ENCODE assay signal across 8 cellular contexts in the genomic region with DNA sequence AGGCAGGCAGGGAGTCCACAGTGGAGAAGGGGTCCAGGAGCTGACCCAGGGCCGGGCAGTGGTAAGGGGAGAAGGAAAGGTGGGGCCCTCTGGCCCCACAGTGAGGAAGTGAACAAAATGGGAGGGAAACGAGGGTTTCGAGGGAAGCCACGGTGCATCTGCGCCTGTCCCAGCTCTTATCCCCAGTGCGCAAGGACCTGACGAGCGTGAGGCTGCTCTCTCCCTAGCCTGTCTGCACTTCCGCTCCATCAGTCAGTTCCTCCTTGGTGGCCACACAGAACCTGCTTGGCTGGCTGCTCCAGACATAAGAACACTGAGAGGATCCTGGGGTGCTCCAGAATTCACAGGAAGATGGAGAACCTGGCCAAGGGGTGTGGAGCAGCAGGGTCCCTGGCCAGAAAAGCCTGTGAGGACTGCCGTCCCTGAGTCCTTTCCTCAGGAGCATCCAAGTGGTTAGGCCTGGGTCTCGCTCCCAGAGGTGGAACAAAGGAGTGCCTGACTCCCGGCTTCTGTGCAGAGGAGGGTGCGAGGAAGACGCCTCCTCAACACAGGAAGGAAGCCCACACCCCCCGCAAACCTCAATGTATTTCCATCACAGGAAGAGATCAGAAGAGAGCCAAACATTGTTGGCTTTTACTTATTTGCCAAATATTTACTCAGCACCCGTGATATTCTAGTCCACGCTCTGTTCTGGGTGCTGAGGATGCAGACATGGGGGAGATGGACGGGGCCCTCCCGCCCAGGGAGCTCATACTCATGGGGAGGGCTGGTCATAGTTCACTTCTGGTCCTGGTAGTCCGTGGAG. TPM values are rescaled to one million over a fixed set of nuclear protein-coding genes. Genes with fewer than 3 reads are reported as not detected.
DNase-seq lines count a peak whose midpoint lies in the region; TF ChIP-seq lines count a peak whose summit lies in the region.

No MANE protein-coding gene starts in this region.

- intact Hi-C loops in activated CD4-positive, alpha-beta memory T cell treated with anti-CD3 and anti-CD28 coated beads for 36 hours (cut with micrococcal nuclease) = loop anchor here (5.0 kb wide), 2 partner anchors 41 to 49 kb away; a partner anchor contains a TSS
- intact Hi-C loops in posterior vena cava (cut with DNase I) (loop anchor here in 1 of 2 donors (5.0 kb wide), 1 partner anchor 49 kb away; no protein-coding TSS in a partner anchor), prostate gland (cut with DNase I) (no loop called here)

- POLR2A ChIA-PET in activated CD4-positive, alpha-beta memory T cell treated with anti-CD3 and anti-CD28 coated beads for 36 hours (lab: Charles Lee) = interaction anchor here (0.7 to 0.8 kb wide), 2 partner anchors 12 to 56 kb away, joined by 3 to 4 read pairs; a partner anchor contains a TSS

- no peaks in the 10 kb centered on the region for H3K36me3 ChIP-seq in KOPT-K1 (ENCODE audit: insufficient read depth, low read length)
- no peaks in the 10 kb centered on the region for H3K36me3 ChIP-seq in prostate gland

- H3K36me3 Mint-ChIP-seq in activated CD4-positive, alpha-beta memory T cell treated with anti-CD3 and anti-CD28 coated beads for 36 hours = peaks cover 7% of the 10 kb centered on the region

- 67% methylated on average over 20 of the region's 20 CpGs for WGBS in prostate gland

- no peaks in the 10 kb centered on the region for H3K9me3 ChIP-seq in KOPT-K1 (ENCODE audit: insufficient read depth, low read length, poor library complexity, severe bottlenecking)
- no peaks in the 10 kb centered on the region for H3K9me3 ChIP-seq in prostate gland

- H3K9me3 Mint-ChIP-seq in activated CD4-positive, alpha-beta memory T cell treated with anti-CD3 and anti-CD28 coated beads for 36 hours = peaks cover 18% of the 10 kb centered on the region

- no peak for TF ChIP-seq CTCF in prostate gland (IDR thresholded peaks at IDR 0.05)

- peak overlapping the region; percentile 56 for H3K4me3 Mint-ChIP-seq in activated CD4-positive, alpha-beta memory T cell treated with anti-CD3 and anti-CD28 coated beads for 36 hours

- no peaks in the 10 kb centered on the region for H3K4me1 ChIP-seq in prostate gland (replicated peaks)

- TF ChIP-seq POLR2A in prostate gland (IDR thresholded peaks at IDR 0.05) = no peak

- no peak overlapping the region for H3K4me3 ChIP-seq in prostate gland

- peak overlapping the region; percentile 73 for H3K27ac Mint-ChIP-seq in activated CD4-positive, alpha-beta memory T cell treated with anti-CD3 and anti-CD28 coated beads for 36 hours

- CTCF ChIA-PET in activated CD4-positive, alpha-beta memory T cell treated with anti-CD3 and anti-CD28 coated beads for 36 hours (lab: Charles Lee) = interaction anchor here (0.9 to 2.1 kb wide), 5 partner anchors 11 to 199 kb away, joined by 3 to 6 read pairs (median 3); a partner anchor contains a TSS

- H3K27ac ChIP-seq in KOPT-K1 (ENCODE audit: low read depth, low read length, poor library complexity, severe bottlenecking) = peak overlapping the region; percentile 19
- H3K27ac ChIP-seq in prostate gland = no peak overlapping the region

- DNase-seq in activated CD4-positive, alpha-beta memory T cell treated with anti-CD3 and anti-CD28 coated beads for 36 hours = peak; percentile 72
- DNase-seq in germinal center (ENCODE audit: low spot score) = peak; percentile 25
- DNase-seq in stimulated activated CD8-positive, alpha-beta memory T cell treated with anti-CD3 and anti-CD28 coated beads, Interleukin-7, amount 100 ng/mL, for 1 hour (ENCODE audit: low read depth in 2 of 2) = peak; percentile 13 to 26
- no peak for DNase-seq in posterior vena cava (ENCODE audit: low spot score)
- DNase-seq in GM03348 (ENCODE audit: low spot score) = no peak
- no peak for DNase-seq in occipital lobe (lab: John Stamatoyannopoulos, UW)
- no peak for DNase-seq in prostate gland (ENCODE audit: low spot score)

- peaks cover 51% of the 10 kb centered on the region for H3K4me1 Mint-ChIP-seq in activated CD4-positive, alpha-beta memory T cell treated with anti-CD3 and anti-CD28 coated beads for 36 hours (ENCODE audit: low read depth)

- H3K27me3 ChIP-seq in prostate gland (replicated peaks; ENCODE audit: insufficient read depth) = no peaks in the 10 kb centered on the region

- H3K27me3 Mint-ChIP-seq in activated CD4-positive, alpha-beta memory T cell treated with anti-CD3 and anti-CD28 coated beads for 36 hours = no peaks in the 10 kb centered on the region

RNA-seq across cellular contexts. Expression of a gene that starts 43.7 kb away (rescaled TPM):
- 10 to 100 TPM; 13.9 to 18.8 TPM for total RNA-seq in activated CD4-positive, alpha-beta memory T cell treated with anti-CD3 and anti-CD28 coated beads for 36 hours
- 10 to 100 TPM; 35.0 to 41.6 TPM for total RNA-seq in posterior vena cava
- 54.9 TPM for total RNA-seq in occipital lobe
- 10 to 100 TPM; 35.8 to 45.9 TPM for total RNA-seq in prostate gland

RNA-seq across cellular contexts. Expression of a gene that starts 55.8 kb away (rescaled TPM):
- total RNA-seq in activated CD4-positive, alpha-beta memory T cell treated with anti-CD3 and anti-CD28 coated beads for 36 hours = 10 to 100 TPM; 29.0 to 35.1 TPM
- 10 to 100 TPM; 12.1 to 12.4 TPM for total RNA-seq in posterior vena cava
- 8.0 TPM for total RNA-seq in occipital lobe
- 10 to 100 TPM; 21.2 to 38.7 TPM for total RNA-seq in prostate gland

Comparison
In these comparisons a context has a peak if more than half of its experiments do, and no peak if none do; other contexts are left out.
1. DNase-seq: peak in activated CD4-positive, alpha-beta memory T cell treated with anti-CD3 and anti-CD28 coated beads for 36 hours (single experiment), germinal center (single experiment) and stimulated activated CD8-positive, alpha-beta memory T cell treated with anti-CD3 and anti-CD28 coated beads, Interleukin-7, amount 100 ng/mL, for 1 hour (2 of 2); none in posterior vena cava (single experiment), GM03348 (single experiment), occipital lobe (single experiment) and prostate gland (single experiment).